26 cellular contexts compared by ENCODE assay signal in the genomic region with DNA sequence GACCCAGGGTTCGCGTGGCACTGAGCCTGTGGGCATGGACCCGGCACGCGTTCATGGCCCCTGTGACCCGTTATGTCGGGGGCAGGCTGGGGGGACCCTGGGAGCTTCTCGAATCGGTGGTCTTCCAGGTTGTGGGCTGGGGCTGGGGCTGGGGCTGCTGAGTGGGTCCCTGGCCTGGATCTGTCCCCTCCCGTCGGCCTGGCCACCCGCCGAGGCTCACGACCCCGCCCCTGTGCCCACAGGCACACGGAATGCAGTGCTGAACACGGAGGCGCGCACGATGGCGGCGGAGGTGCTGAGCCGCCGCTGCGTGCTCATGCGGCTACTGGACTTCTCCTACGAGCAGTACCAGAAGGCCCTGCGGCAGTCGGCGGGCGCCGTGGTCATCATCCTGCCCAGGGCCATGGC. TPM values are rescaled to one million over a fixed set of nuclear protein-coding genes. Genes with fewer than 3 reads are reported as not detected.
DNase-seq lines count a peak whose midpoint lies in the region; ATAC-seq, FAIRE-seq and TF ChIP-seq lines count a peak whose summit lies in the region.
"Had no signal": no experiment of that assay in that cellular context is flagged by ENCODE, and none has a peak within 500 bp of the region (broad histone marks: within the 10 kb centered on the region; RNA-seq: fewer than 3 reads in every experiment).

No MANE protein-coding gene starts in this region.

- H3K9ac ChIP-seq in HepG2 (ENCODE audit: insufficient read depth, low read depth, low read length), result no peak overlapping the region
- H3K9ac ChIP-seq: GM23248 had no signal

- no peak overlapping the region for H3K4me2 ChIP-seq in HepG2 (ENCODE audit: low read depth, low read length)
- H3K4me2 ChIP-seq: A549 had no signal

- ATAC-seq in HepG2, result no peak
- no peak for ATAC-seq in right lobe of liver
- no peak for ATAC-seq in RWPE2 (ENCODE audit: low read depth)
- ATAC-seq: A549 had no signal

- no peak for FAIRE-seq in HepG2 (lab: Jason Lieb, UNC)
- FAIRE-seq: A549, GM12891, GM19239 had no signal

- no peaks in the 10 kb centered on the region for H3K9me3 ChIP-seq in HepG2 (ENCODE audit: low read length)
- H3K9me3 ChIP-seq in right lobe of liver, result no peaks in the 10 kb centered on the region
- no peaks in the 10 kb centered on the region for H3K9me3 ChIP-seq in RWPE2 (ENCODE audit: severe bottlenecking)
- H3K9me3 ChIP-seq in spleen, result no peaks in the 10 kb centered on the region
- H3K9me3 ChIP-seq: A549, HAP-1 had no signal

- DNase-seq in HepG2 (ENCODE audit: low spot score) (no peak), right lobe of liver (no peak), RWPE2 (ENCODE audit: low spot score) (peak; percentile 58), chondrocyte (ENCODE audit: low spot score) (peak; percentile 85), spleen (peak; percentile 74), NCI-H226 (no peak), dedifferentiated amniotic fluid mesenchymal stem cell (ENCODE audit: extremely low spot score) (no peak)
- no peak for DNase-seq in activated CD4-positive, alpha-beta T cell treated with anti-CD3 and anti-CD28 coated beads for 4 hours
- DNase-seq: AML-193; CD4-positive, CD25-positive, alpha-beta regulatory T cell; CD8-positive, alpha-beta memory T cell; COR-L47; DMS 273 treated with DMSO at 0.1 percent for 48 hours; DMS53; DND-41; EL; GM23248 had no signal

- H3K36me3 ChIP-seq in HepG2 (replicated peaks in 1 of 2; ENCODE audit: control insufficient read depth in 1 of 2, insufficient read depth in 2 of 2, low read length in 2 of 2) (peaks cover 5 to 15% of the 10 kb centered on the region in 2 experiments; a peak in 3 of 5 replicates), right lobe of liver (no peaks in the 10 kb centered on the region), RWPE2 (ENCODE audit: low read depth) (peaks cover 32% of the 10 kb centered on the region), spleen (peaks cover 0 to 89% (median 29%) of the 10 kb centered on the region in 6 donors)

- CTCF ChIA-PET in HepG2 (lab: Yijun Ruan, JAX; ENCODE audit: low intra/inter-chr PET ratio, low total read pairs), result no interaction called here

- H4K20me1 ChIP-seq in HepG2 (ENCODE audit: insufficient read depth, low read length), result peaks cover 1% of the 10 kb centered on the region; the same call in 1 of the 2 replicates

- H3K27me3 ChIP-seq in HepG2 (ENCODE audit: control insufficient read depth in 1 of 2, insufficient read depth in 2 of 2, low read length in 2 of 2), result no peaks in the 10 kb centered on the region
- H3K27me3 ChIP-seq in right lobe of liver, result no peaks in the 10 kb centered on the region
- no peaks in the 10 kb centered on the region for H3K27me3 ChIP-seq in RWPE2 (ENCODE audit: insufficient read depth, poor library complexity, severe bottlenecking)
- no peaks in the 10 kb centered on the region for H3K27me3 ChIP-seq in spleen (replicated peaks in 1 of 7)

- H3K4me1 Mint-ChIP-seq in chondrocyte (ENCODE audit: low read depth), result peaks cover 9% of the 10 kb centered on the region

- peaks cover 6% of the 10 kb centered on the region for H3K36me3 Mint-ChIP-seq in chondrocyte (ENCODE audit: low read depth)

- no peak for TF ChIP-seq RAD21 in HepG2 (CRISPR knock-in tag; IDR thresholded peaks at IDR 0.05)

- H3K9me3 Mint-ChIP-seq in chondrocyte (ENCODE audit: low read depth), result no peaks in the 10 kb centered on the region
- H3K9me3 Mint-ChIP-seq: CD8-positive, alpha-beta memory T cell had no signal

- BruUV-seq in HepG2 (replicated peaks; lab: Mats Ljungman, UMichigan), result no TSS peak

- H3K4me3 Mint-ChIP-seq in chondrocyte (ENCODE audit: unreplicated experiment), result no peak overlapping the region
- H3K4me3 Mint-ChIP-seq: CD8-positive, alpha-beta memory T cell had no signal

- H3K27ac ChIP-seq in HepG2 (ENCODE audit: extremely low read length, insufficient read depth, low read length), result no peak overlapping the region
- H3K27ac ChIP-seq in right lobe of liver, result no peak overlapping the region
- no peak overlapping the region for H3K27ac ChIP-seq in RWPE2 (ENCODE audit: poor library complexity, severe bottlenecking)
- H3K27ac ChIP-seq in spleen, result no peak overlapping the region
- H3K27ac ChIP-seq: 22Rv1, A549, GM23248 had no signal

- TF ChIP-seq POLR2A in HepG2 (IDR thresholded peaks at IDR 0.05; ENCODE audit: insufficient read depth in 1 of 2, low read depth in 2 of 2, low read length in 2 of 2) (no peak), right lobe of liver (IDR thresholded peaks at IDR 0.05) (no peak), spleen (IDR thresholded peaks at IDR 0.05) (no peak)

- no peaks in the 10 kb centered on the region for H3K27me3 Mint-ChIP-seq in chondrocyte (ENCODE audit: low read depth)
- H3K27me3 Mint-ChIP-seq: CD4-positive, CD25-positive, alpha-beta regulatory T cell had no signal

- H3K4me1 ChIP-seq in HepG2 (ENCODE audit: insufficient read depth, low read length) (peaks cover 17% of the 10 kb centered on the region), right lobe of liver (peaks cover 0 to 5% (median under 1%) of the 10 kb centered on the region in 4 donors), RWPE2 (ENCODE audit: insufficient read depth, poor library complexity, severe bottlenecking) (peaks cover 1% of the 10 kb centered on the region), spleen (peaks cover 23 to 65% (median 33%) of the 10 kb centered on the region in 6 donors)

- POLR2A ChIA-PET in HepG2 (lab: Yijun Ruan, JAX), result no interaction called here

- WGBS in HepG2 (ENCODE audit: low lambda C conversion rate), result 100% methylated on average over 5 of the region's 32 CpGs
- 95% methylated on average over 8 of the region's 32 CpGs for WGBS in right lobe of liver (ENCODE audit: insufficient coverage, low coverage, low lambda C conversion rate, missing lambda C conversion rate)
- WGBS in spleen, 5 donors, result 94 to 96% (median 95%) methylated on average over 14 to 32 of the region's 32 CpGs

- intact Hi-C loops in HepG2 (cut with micrococcal nuclease; ENCODE audit: unreplicated experiment), result no loop called here
- intact Hi-C loops in right lobe of liver (cut with DNase I), result no loop called here
- intact Hi-C loops in spleen (cut with DNase I; ENCODE audit: low total_unique reads), result no loop called here

- peaks cover 31% of the 10 kb centered on the region for H3K79me2 ChIP-seq in HepG2 (ENCODE audit: insufficient read depth, low read length)

- no peak overlapping the region for H3K4me3 ChIP-seq in HepG2 (replicated peaks in 1 of 3; ENCODE audit: insufficient read depth in 1 of 3, low read depth in 2 of 3, low read length in 3 of 3)
- H3K4me3 ChIP-seq in right lobe of liver, result no peak overlapping the region
- H3K4me3 ChIP-seq in RWPE2 (ENCODE audit: severe bottlenecking), result no peak overlapping the region
- H3K4me3 ChIP-seq in spleen, result no peak overlapping the region
- H3K4me3 ChIP-seq: A549, GM23248, HAP-1 had no signal

- TF ChIP-seq EP300 in HepG2 (IDR thresholded peaks at IDR 0.05; ENCODE audit: low read depth in 2 of 2, low read length in 2 of 2) (no peak), HepG2 (CRISPR knock-in tag; IDR thresholded peaks at IDR 0.05; ENCODE audit: borderline replicate concordance) (no peak)

- no peak overlapping the region for H2AFZ ChIP-seq in HepG2 (ENCODE audit: low read length)
- H2AFZ ChIP-seq: GM23248 had no signal

- no peak overlapping the region for H3K27ac Mint-ChIP-seq in chondrocyte (ENCODE audit: unreplicated experiment)
- H3K27ac Mint-ChIP-seq: CD4-positive, CD25-positive, alpha-beta regulatory T cell; CD8-positive, alpha-beta memory T cell had no signal

- in situ Hi-C loops in HepG2 (cut with HindIII; ENCODE audit: extremely low pct_ligation_motif_present, low pct_unique_long_range_greater_than_20kb), result no loop called here

- no peak for TF ChIP-seq CTCF in HepG2 (CRISPR knock-in tag; IDR thresholded peaks at IDR 0.05)
- no peak for TF ChIP-seq CTCF in right lobe of liver (IDR thresholded peaks at IDR 0.05)
- TF ChIP-seq CTCF in RWPE2 (IDR thresholded peaks at IDR 0.05; ENCODE audit: poor library complexity, severe bottlenecking), result no peak
- TF ChIP-seq CTCF in chondrocyte (IDR thresholded peaks at IDR 0.05), result no peak
- TF ChIP-seq CTCF in spleen (IDR thresholded peaks at IDR 0.05 in 8 of 11, conservative IDR thresholded peaks at IDR 0.05 in 3 of 11), result no peak

RNA-seq across cellular contexts. Expression of a gene that starts 6.5 kb away (rescaled TPM):
- total RNA-seq in HepG2 (2016; rRNA removed; fragmentation: Illumina TruSeq; extraction: Trizol) (20.0 and 56.0 TPM in 2 replicates), right lobe of liver (10 to 100 TPM; 32.0 to 59.9 (median 40.4) TPM), chondrocyte (80.7 to 97.1 TPM (median 82.5 TPM) in 3 replicates), spleen (10 to 100 TPM; 37.8 to 59.2 (median 47.1) TPM)
- total RNA-seq in HepG2 (2016; cell fraction: cytosol; rRNA removed; fragmentation: Illumina TruSeq; extraction: Trizol; ENCODE audit: low read depth), result 14.5 and 16.6 TPM in 2 replicates
- 22.2 and 58.2 TPM in 2 replicates for total RNA-seq in HepG2 (2016; cell fraction: insoluble cytoplasmic fraction; rRNA removed; fragmentation: Illumina TruSeq; extraction: Trizol)
- 36.2 and 36.4 TPM in 2 replicates for total RNA-seq in HepG2 (2016; cell fraction: membrane; rRNA removed; fragmentation: Illumina TruSeq; extraction: Trizol)
- total RNA-seq in HepG2 (2016; cell fraction: nucleus; rRNA removed; fragmentation: Illumina TruSeq; extraction: Trizol), result 45.5 and 60.9 TPM in 2 replicates
- polyA plus RNA-seq in HepG2 (2011; rRNA removed) (42.6 and 55.5 TPM in 2 replicates), spleen (10 to 100 TPM; 41.4 to 89.5 (median 79.6) TPM)
- polyA plus RNA-seq in HepG2 (2011; cell fraction: cytosol; rRNA removed), result 34.0 and 56.6 TPM in 2 replicates
- 87.2 and 112 TPM in 2 replicates for polyA plus RNA-seq in HepG2 (2011; cell fraction: nucleus; rRNA removed)
- polyA plus RNA-seq in HepG2 (2012), result 29.1 and 45.2 TPM in 2 replicates
- 21.6 and 23.7 TPM in 2 replicates for polyA plus RNA-seq in HepG2 (2016; cell fraction: cytosol; fragmentation: Illumina TruSeq; extraction: Trizol; ENCODE audit: low read depth)
- polyA plus RNA-seq in HepG2 (2016; cell fraction: insoluble cytoplasmic fraction; fragmentation: Illumina TruSeq; extraction: Trizol; ENCODE audit: low read depth), result 19.8 and 29.4 TPM in 2 replicates
- polyA plus RNA-seq in HepG2 (2016; cell fraction: membrane; fragmentation: Illumina TruSeq; extraction: Trizol; ENCODE audit: low read depth), result 31.3 and 31.9 TPM in 2 replicates
- 109 and 110 TPM in 2 replicates for polyA plus RNA-seq in HepG2 (2016; cell fraction: nucleus; fragmentation: Illumina TruSeq; extraction: Trizol; ENCODE audit: insufficient read depth, low read depth)
- polyA minus RNA-seq in HepG2 (2011; rRNA and poly(A)+ RNA removed; ENCODE audit: low replicate concordance), result 99.1 and 126 TPM in 2 replicates
- polyA minus RNA-seq in HepG2 (2011; cell fraction: cytosol; rRNA and poly(A)+ RNA removed), result 41.8 and 46.2 TPM in 2 replicates
- polyA minus RNA-seq in HepG2 (2011; cell fraction: nucleus; rRNA and poly(A)+ RNA removed), result 16.4 and 18.6 TPM in 2 replicates

RNA-seq across cellular contexts. Expression of a gene that starts 13.7 kb away (rescaled TPM):
- total RNA-seq in HepG2 (2016; rRNA removed; fragmentation: Illumina TruSeq; extraction: Trizol) (0.07 TPM in 1 of 2 replicates, not detected in the other), right lobe of liver (1 to 10 TPM in 3 of 6 experiments, under 1 TPM in 3; 0.53 to 2.2 (median 0.97) TPM), chondrocyte (not detected in 3 replicates), spleen (100 to 1,000 TPM in 2 of 7 donors, 10 to 100 TPM in 5; 46.3 to 171 (median 64.4) TPM)
- not detected in 2 replicates for total RNA-seq in HepG2 (2016; cell fraction: cytosol; rRNA removed; fragmentation: Illumina TruSeq; extraction: Trizol; ENCODE audit: low read depth)
- 0.09 TPM in 1 of 2 replicates, not detected in the other for total RNA-seq in HepG2 (2016; cell fraction: insoluble cytoplasmic fraction; rRNA removed; fragmentation: Illumina TruSeq; extraction: Trizol)
- total RNA-seq in HepG2 (2016; cell fraction: membrane; rRNA removed; fragmentation: Illumina TruSeq; extraction: Trizol), result not detected in 2 replicates
- total RNA-seq in HepG2 (2016; cell fraction: nucleus; rRNA removed; fragmentation: Illumina TruSeq; extraction: Trizol), result not detected in 2 replicates
- polyA plus RNA-seq in HepG2 (2011; rRNA removed) (0.09 and 0.33 TPM in 2 replicates), spleen (10 to 100 TPM; 44.7 to 68.9 (median 59.6) TPM)
- not detected in 2 replicates for polyA plus RNA-seq in HepG2 (2011; cell fraction: cytosol; rRNA removed)
- polyA plus RNA-seq in HepG2 (2011; cell fraction: nucleus; rRNA removed), result 1.2 and 1.8 TPM in 2 replicates
- not detected in 2 replicates for polyA plus RNA-seq in HepG2 (2012)
- not detected in 2 replicates for polyA plus RNA-seq in HepG2 (2016; cell fraction: cytosol; fragmentation: Illumina TruSeq; extraction: Trizol; ENCODE audit: low read depth)
- not detected in 2 replicates for polyA plus RNA-seq in HepG2 (2016; cell fraction: insoluble cytoplasmic fraction; fragmentation: Illumina TruSeq; extraction: Trizol; ENCODE audit: low read depth)
- polyA plus RNA-seq in HepG2 (2016; cell fraction: membrane; fragmentation: Illumina TruSeq; extraction: Trizol; ENCODE audit: low read depth), result not detected in 2 replicates
- 0.29 TPM in 1 of 2 replicates, not detected in the other for polyA plus RNA-seq in HepG2 (2016; cell fraction: nucleus; fragmentation: Illumina TruSeq; extraction: Trizol; ENCODE audit: insufficient read depth, low read depth)
- 0.19 TPM in 1 of 2 replicates, not detected in the other for polyA minus RNA-seq in HepG2 (2011; rRNA and poly(A)+ RNA removed; ENCODE audit: low replicate concordance)
- not detected in 2 replicates for polyA minus RNA-seq in HepG2 (2011; cell fraction: cytosol; rRNA and poly(A)+ RNA removed)
- polyA minus RNA-seq in HepG2 (2011; cell fraction: nucleus; rRNA and poly(A)+ RNA removed), result 0.25 TPM in 1 of 2 replicates, not detected in the other
- total RNA-seq: G401, GM23248, H4, HT-29 had no signal
- polyA plus RNA-seq: BJ, GM23248 had no signal

RNA-seq across cellular contexts. Expression of a gene that starts 32.2 kb away (rescaled TPM):
- total RNA-seq in HepG2 (2016; rRNA removed; fragmentation: Illumina TruSeq; extraction: Trizol) (0.14 and 0.31 TPM in 2 replicates), right lobe of liver (1 to 10 TPM in 1 of 6 experiments, under 1 TPM in 5; 0.07 to 1.6 (median 0.34) TPM), chondrocyte (0.22 to 0.31 TPM in 2 of 3 replicates, not detected in the other), spleen (under 1 TPM in 2 of 7 donors, not detected in 5; 0.10 to 0.19 TPM)
- 0.35 TPM in 1 of 2 replicates, not detected in the other for total RNA-seq in HepG2 (2016; cell fraction: cytosol; rRNA removed; fragmentation: Illumina TruSeq; extraction: Trizol; ENCODE audit: low read depth)
- total RNA-seq in HepG2 (2016; cell fraction: insoluble cytoplasmic fraction; rRNA removed; fragmentation: Illumina TruSeq; extraction: Trizol), result 0.16 and 0.30 TPM in 2 replicates
- total RNA-seq in HepG2 (2016; cell fraction: membrane; rRNA removed; fragmentation: Illumina TruSeq; extraction: Trizol), result 0.12 and 0.28 TPM in 2 replicates
- 0.66 and 0.68 TPM in 2 replicates for total RNA-seq in HepG2 (2016; cell fraction: nucleus; rRNA removed; fragmentation: Illumina TruSeq; extraction: Trizol)
- polyA plus RNA-seq in HepG2 (2011; rRNA removed) (0.84 and 0.91 TPM in 2 replicates), spleen (under 1 TPM in 1 of 3 donors, not detected in 2; 0.05 TPM)
- 0.23 and 0.43 TPM in 2 replicates for polyA plus RNA-seq in HepG2 (2011; cell fraction: cytosol; rRNA removed)
- polyA plus RNA-seq in HepG2 (2011; cell fraction: nucleus; rRNA removed), result 3.4 and 3.5 TPM in 2 replicates
- polyA plus RNA-seq in HepG2 (2012), result 2.1 and 2.4 TPM in 2 replicates
- polyA plus RNA-seq in HepG2 (2016; cell fraction: cytosol; fragmentation: Illumina TruSeq; extraction: Trizol; ENCODE audit: low read depth), result 0.07 and 0.20 TPM in 2 replicates
- 0.19 and 0.47 TPM in 2 replicates for polyA plus RNA-seq in HepG2 (2016; cell fraction: insoluble cytoplasmic fraction; fragmentation: Illumina TruSeq; extraction: Trizol; ENCODE audit: low read depth)
- 0.15 and 0.30 TPM in 2 replicates for polyA plus RNA-seq in HepG2 (2016; cell fraction: membrane; fragmentation: Illumina TruSeq; extraction: Trizol; ENCODE audit: low read depth)
- polyA plus RNA-seq in HepG2 (2016; cell fraction: nucleus; fragmentation: Illumina TruSeq; extraction: Trizol; ENCODE audit: insufficient read depth, low read depth), result 1.6 and 1.9 TPM in 2 replicates
- polyA minus RNA-seq in HepG2 (2011; rRNA and poly(A)+ RNA removed; ENCODE audit: low replicate concordance), result 0.44 and 0.56 TPM in 2 replicates
- polyA minus RNA-seq in HepG2 (2011; cell fraction: cytosol; rRNA and poly(A)+ RNA removed), result 0.40 TPM in 1 of 2 replicates, not detected in the other
- 0.75 and 0.77 TPM in 2 replicates for polyA minus RNA-seq in HepG2 (2011; cell fraction: nucleus; rRNA and poly(A)+ RNA removed)
- polyA plus RNA-seq: CD4-positive, CD25-positive, alpha-beta regulatory T cell; CD8-positive, alpha-beta memory T cell; GM23248 had no signal

RNA-seq across cellular contexts. Expression of a gene that starts 56.4 kb away (rescaled TPM):
- total RNA-seq in HepG2 (2016; rRNA removed; fragmentation: Illumina TruSeq; extraction: Trizol) (not detected in 2 replicates), right lobe of liver (1 to 10 TPM in 2 of 6 experiments, under 1 TPM in 4; 0.31 to 3.9 (median 0.83) TPM), chondrocyte (not detected in 3 replicates), spleen (10 to 100 TPM in 6 of 7 donors, 1 to 10 TPM in 1; 9.8 to 24.9 (median 12.7) TPM)
- total RNA-seq in HepG2 (2016; cell fraction: cytosol; rRNA removed; fragmentation: Illumina TruSeq; extraction: Trizol; ENCODE audit: low read depth), result not detected in 2 replicates
- total RNA-seq in HepG2 (2016; cell fraction: insoluble cytoplasmic fraction; rRNA removed; fragmentation: Illumina TruSeq; extraction: Trizol), result not detected in 2 replicates
- total RNA-seq in HepG2 (2016; cell fraction: membrane; rRNA removed; fragmentation: Illumina TruSeq; extraction: Trizol), result not detected in 2 replicates
- not detected in 2 replicates for total RNA-seq in HepG2 (2016; cell fraction: nucleus; rRNA removed; fragmentation: Illumina TruSeq; extraction: Trizol)
- polyA plus RNA-seq in HepG2 (2011; rRNA removed) (not detected in 2 replicates), spleen (1 to 10 TPM; 3.8 to 7.6 (median 5.2) TPM)
- 0.04 TPM in 1 of 2 replicates, not detected in the other for polyA plus RNA-seq in HepG2 (2011; cell fraction: cytosol; rRNA removed)
- not detected in 2 replicates for polyA plus RNA-seq in HepG2 (2011; cell fraction: nucleus; rRNA removed)
- not detected in 2 replicates for polyA plus RNA-seq in HepG2 (2012)
- not detected in 2 replicates for polyA plus RNA-seq in HepG2 (2016; cell fraction: cytosol; fragmentation: Illumina TruSeq; extraction: Trizol; ENCODE audit: low read depth)
- not detected in 2 replicates for polyA plus RNA-seq in HepG2 (2016; cell fraction: insoluble cytoplasmic fraction; fragmentation: Illumina TruSeq; extraction: Trizol; ENCODE audit: low read depth)
- polyA plus RNA-seq in HepG2 (2016; cell fraction: membrane; fragmentation: Illumina TruSeq; extraction: Trizol; ENCODE audit: low read depth), result 0.08 TPM in 1 of 2 replicates, not detected in the other
- 0.22 TPM in 1 of 2 replicates, not detected in the other for polyA plus RNA-seq in HepG2 (2016; cell fraction: nucleus; fragmentation: Illumina TruSeq; extraction: Trizol; ENCODE audit: insufficient read depth, low read depth)
- polyA minus RNA-seq in HepG2 (2011; rRNA and poly(A)+ RNA removed; ENCODE audit: low replicate concordance), result 0.10 and 0.61 TPM in 2 replicates
- polyA minus RNA-seq in HepG2 (2011; cell fraction: cytosol; rRNA and poly(A)+ RNA removed), result not detected in 2 replicates
- not detected in 2 replicates for polyA minus RNA-seq in HepG2 (2011; cell fraction: nucleus; rRNA and poly(A)+ RNA removed)
- total RNA-seq: GM23248, H4 had no signal
- polyA plus RNA-seq: GM23248 had no signal

Comparison
In these comparisons a context has a peak if more than half of its experiments do, and no peak if none do; other contexts are left out.
1. DNase-seq: peak in RWPE2 (single experiment), chondrocyte (single experiment) and spleen (single experiment); none in HepG2 (single experiment), right lobe of liver (0 of 3), NCI-H226 (single experiment), activated CD4-positive, alpha-beta T cell treated with anti-CD3 and anti-CD28 coated beads for 4 hours (0 of 2) and dedifferentiated amniotic fluid mesenchymal stem cell (single experiment).
2. RNA of a gene that starts 13.7 kb away (total RNA-seq): 46.3 to 171 TPM in spleen; 0.53 to 2.2 TPM in right lobe of liver, 0.07 to 0.09 TPM in HepG2 and not detected in chondrocyte; every median in the first group is over 10 times any median in the second.